In the genomic region with DNA sequence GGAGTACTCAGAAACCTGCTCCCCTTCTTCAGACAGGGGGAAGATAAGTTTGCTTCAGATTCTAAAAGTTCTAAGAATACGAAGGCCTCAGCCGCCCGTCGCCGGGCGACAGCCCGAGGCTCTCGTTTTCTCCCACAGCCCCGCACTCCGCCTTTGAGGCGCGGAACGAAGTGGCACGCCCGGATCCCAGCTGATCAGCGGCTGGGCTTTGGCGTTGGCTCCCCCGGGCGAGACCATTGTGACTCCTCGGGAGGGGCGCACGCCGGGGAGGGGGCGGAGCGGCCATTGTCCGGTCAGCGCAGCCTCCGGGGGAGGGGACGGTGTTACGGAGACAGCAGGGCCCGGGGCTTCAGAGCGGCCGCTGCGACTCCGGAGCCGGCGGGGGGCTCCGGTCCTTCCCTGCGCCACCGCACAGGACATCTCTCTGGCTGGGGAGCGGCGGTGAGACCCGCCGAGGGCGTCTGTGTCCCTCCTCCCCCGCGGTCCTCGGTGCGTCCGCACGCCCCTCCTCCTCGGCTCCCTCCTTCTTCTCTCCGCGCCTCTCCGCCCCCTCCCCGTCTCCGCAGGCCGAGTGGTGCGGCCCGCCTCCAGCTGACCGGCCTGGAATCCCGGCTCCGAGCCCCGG, we compare ENCODE assay signal across 8 cellular contexts. TPM values are rescaled to one million over a fixed set of nuclear protein-coding genes. Genes with fewer than 3 reads are reported as not detected.
A peak's percentile ranks its signal among the peaks of the same experiment; 100 is the strongest.
DNase-seq lines count a peak whose midpoint lies in the region; ATAC-seq, FAIRE-seq and TF ChIP-seq lines count a peak whose summit lies in the region.

A gene with protein sequence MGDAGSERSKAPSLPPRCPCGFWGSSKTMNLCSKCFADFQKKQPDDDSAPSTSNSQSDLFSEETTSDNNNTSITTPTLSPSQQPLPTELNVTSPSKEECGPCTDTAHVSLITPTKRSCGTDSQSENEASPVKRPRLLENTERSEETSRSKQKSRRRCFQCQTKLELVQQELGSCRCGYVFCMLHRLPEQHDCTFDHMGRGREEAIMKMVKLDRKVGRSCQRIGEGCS (plus strand): TSS at position 551 of the 625 bp plus-strand sequence. CDS start 219 bp downstream, outside the sequence.

- peak within 1 kb of the TSS; percentile 91 for H2BK12ac ChIP-seq in trophoblast cell (ENCODE audit: low read length)

- H3K36me3 ChIP-seq in trophoblast cell (ENCODE audit: control insufficient read depth in 1 of 2, insufficient read depth in 2 of 2, low read length in 2 of 2) (no peaks in the 10 kb centered on the region), tibial nerve (no peaks in the 10 kb centered on the region)

- peak; percentile 7; the same call in 1 of the 2 replicates for TF ChIP-seq POLR2A in GM12892 (IDR thresholded peaks at IDR 0.05; ENCODE audit: low read depth, low read length)
- TF ChIP-seq POLR2A in tibial nerve (IDR thresholded peaks at IDR 0.05), result peak in 1 of 2 donors; percentile 7

- peaks cover 34% of the 10 kb centered on the region for H3K79me2 ChIP-seq in trophoblast cell (ENCODE audit: control insufficient read depth, insufficient read depth, low read length, poor library complexity)

- H3K27me3 Mint-ChIP-seq in T-cell, result no peaks in the 10 kb centered on the region

- TF ChIP-seq EP300 in tibial nerve (IDR thresholded peaks at IDR 0.05), result peak; percentile 30 to 93

- CTCF ChIA-PET in T-cell (lab: Charles Lee), result interaction anchor here in 1 of 2 donors (0.6 to 1.1 kb wide), 3 partner anchors 8 to 281 kb away, joined by 3 read pairs; no protein-coding TSS in a partner anchor

- H3K4ac ChIP-seq in trophoblast cell (ENCODE audit: low read depth, low read length), result peak within 1 kb of the TSS; percentile 94

- ATAC-seq in HG02852 (IDR thresholded peaks at IDR 0.05; ENCODE audit: unreplicated experiment) (peak; percentile 80), T-cell (replicated peaks in 1 of 4) (peak; percentile 83 to 85 (median 84))

- H3K4me3 ChIP-seq in trophoblast cell (ENCODE audit: low read depth, low read length) (peak within 1 kb of the TSS; percentile 91), tibial nerve (peak within 1 kb of the TSS; percentile 78 to 98 (median 96))

- H3K4me1 ChIP-seq in trophoblast cell (ENCODE audit: control insufficient read depth in 1 of 2, insufficient read depth in 2 of 2, low read length in 2 of 2) (peaks cover 7 to 11% of the 10 kb centered on the region in 2 experiments), tibial nerve (peaks cover 0 to 52% (median 31%) of the 10 kb centered on the region in 4 donors)

- peak within 1 kb of the TSS; percentile 96 for H3K27ac ChIP-seq in adipose tissue (ENCODE audit: low read depth, low read length)
- peak within 1 kb of the TSS; percentile 97 for H3K27ac ChIP-seq in trophoblast cell (ENCODE audit: low read depth, low read length)
- peak within 1 kb of the TSS; percentile 94 to 99 (median 96) for H3K27ac ChIP-seq in tibial nerve

- DNase-seq in GM12892 (ENCODE audit: insufficient read length) (peak; percentile 86), NCI-H1436 treated with DMSO at 0.1 percent for 48 hours (lab: John Stamatoyannopoulos, UW) (peak; percentile 78), T-cell (peak in 33 of 34 experiments; percentile 78 to 97 (median 87)), cardiac septum (ENCODE audit: low spot score) (peak; percentile 99), trophoblast cell (peak; percentile 95 to 99), tibial nerve (ENCODE audit: low spot score in 2 of 2) (peak; percentile 90 to 93)

- peak within 1 kb of the TSS; percentile 90 for H2AK5ac ChIP-seq in trophoblast cell (ENCODE audit: low read length)

- H4K12ac ChIP-seq in trophoblast cell (ENCODE audit: low read depth, low read length), result peak within 1 kb of the TSS; percentile 100

- FAIRE-seq in GM12892 (lab: Jason Lieb, UNC), result peak; percentile 100

- no peak within 1 kb of the TSS for H3K23ac ChIP-seq in trophoblast cell (ENCODE audit: low read length)

- H3K9me3 Mint-ChIP-seq in T-cell, result no peaks in the 10 kb centered on the region

- peak within 1 kb of the TSS; percentile 100 for H2BK5ac ChIP-seq in trophoblast cell (ENCODE audit: low read depth, low read length, poor library complexity)

- H3K14ac ChIP-seq in trophoblast cell (ENCODE audit: low read length), result peak within 1 kb of the TSS; percentile 100

- intact Hi-C loops in cardiac septum (cut with DNase I), result no loop called here

- peak within 1 kb of the TSS; percentile 94 for H3K9ac ChIP-seq in trophoblast cell (ENCODE audit: low read length)

- H4K8ac ChIP-seq in trophoblast cell (ENCODE audit: low read depth, low read length), result peak within 1 kb of the TSS; percentile 100

- peak within 1 kb of the TSS; percentile 99 for H3K27ac Mint-ChIP-seq in T-cell

- peak in 2 of 5 experiments; percentile 44 to 68 for TF ChIP-seq CTCF in tibial nerve (IDR thresholded peaks at IDR 0.05)

- H2BK120ac ChIP-seq in trophoblast cell (ENCODE audit: insufficient read depth, low read length, poor library complexity), result peak within 1 kb of the TSS; percentile 100

- H3K9me3 ChIP-seq in trophoblast cell (ENCODE audit: insufficient read depth, low read depth, low read length), result no peaks in the 10 kb centered on the region
- no peaks in the 10 kb centered on the region for H3K9me3 ChIP-seq in tibial nerve

- peak within 1 kb of the TSS; percentile 96 for H2AFZ ChIP-seq in trophoblast cell (ENCODE audit: insufficient read depth, low read length, poor library complexity)

- peak within 1 kb of the TSS; percentile 68 for H3K4me2 ChIP-seq in trophoblast cell (ENCODE audit: low read length)

- peak within 1 kb of the TSS; percentile 98 for H4K91ac ChIP-seq in trophoblast cell (ENCODE audit: low read depth, low read length)

- H3K18ac ChIP-seq in trophoblast cell (ENCODE audit: low read length), result peak within 1 kb of the TSS; percentile 100

- WGBS in adipose tissue, 3 donors, result 0 to 1% (median 0%) methylated on average over 43 to 64 of the region's 64 CpGs
- WGBS in trophoblast cell (ENCODE audit: extremely low coverage, insufficient coverage, insufficient read length), result no CpG with 5 or more reads among the region's 64 CpGs
- WGBS in tibial nerve, 2 donors, result 1% methylated on average over 17 to 56 of the region's 64 CpGs

- peak within 1 kb of the TSS; percentile 94 to 99 (median 98) for H3K4me3 Mint-ChIP-seq in T-cell

- H3K79me1 ChIP-seq in trophoblast cell (ENCODE audit: low read length), result peaks cover 17% of the 10 kb centered on the region

- peaks cover 58 to 62% (median 59%) of the 10 kb centered on the region in 3 donors for H3K4me1 Mint-ChIP-seq in T-cell

- no peaks in the 10 kb centered on the region for H3K36me3 Mint-ChIP-seq in T-cell

- no peaks in the 10 kb centered on the region for H3K27me3 ChIP-seq in trophoblast cell (ENCODE audit: insufficient read depth, low read length)
- no peaks in the 10 kb centered on the region for H3K27me3 ChIP-seq in tibial nerve

- POLR2A ChIA-PET in T-cell (lab: Charles Lee), result interaction anchor here (0.6 to 2.1 kb wide), 6 partner anchors 8 to 1522 kb away, joined by 3 to 10 read pairs (median 4); no protein-coding TSS in a partner anchor

RNA-seq across cellular contexts. Expression of the gene that starts here (rescaled TPM):
- polyA plus RNA-seq in GM12892 (2012; ENCODE audit: missing spikeins), result 44.3 TPM
- total RNA-seq in T-cell (10 to 100 TPM; 35.6 to 59.3 (median 36.4) TPM), cardiac septum (92.6 TPM), tibial nerve (10 to 100 TPM; 30.1 to 47.9 (median 39.1) TPM)
- 10 to 100 TPM; 25.9 to 45.2 (median 42.1) TPM for polyA plus RNA-seq in adipose tissue
- polyA plus RNA-seq in trophoblast cell (2013), result 79.8 and 81.0 TPM in 2 replicates

Comparison
In these comparisons a context has a peak if more than half of its experiments do, and no peak if none do; other contexts are left out.
1. Peak in every context shown above with its lines: DNase-seq, ATAC-seq, H3K4me3 ChIP-seq and H3K27ac ChIP-seq.